Comparison of ENCODE assay signal across 15 cellular contexts in the genomic region with DNA sequence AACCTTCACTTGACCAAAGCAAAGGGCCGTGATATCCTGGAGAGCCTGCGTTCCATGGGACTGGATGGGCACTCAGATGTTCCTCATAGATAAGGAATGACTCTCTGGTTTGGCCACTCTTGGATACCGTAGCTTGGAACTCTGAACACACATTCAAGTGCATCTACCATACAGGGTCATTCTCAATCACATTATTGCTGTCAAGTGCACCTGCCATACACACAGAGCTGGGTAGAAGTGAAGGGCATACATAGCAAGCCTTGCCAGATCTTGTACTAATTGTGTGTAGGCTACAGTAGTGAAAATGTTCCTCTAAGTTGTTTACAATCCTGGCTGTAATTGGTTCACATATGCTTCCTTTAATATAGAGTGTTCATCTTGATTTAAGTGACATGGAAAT.
"Had no signal": no experiment of that assay in that cellular context is flagged by ENCODE, and none has a peak within 500 bp of the region (broad histone marks: within the 10 kb centered on the region; RNA-seq: fewer than 3 reads in every experiment).

No MANE protein-coding gene starts in this region.

- H3K9me3 ChIP-seq: colonic mucosa, esophagus muscularis mucosa, left ventricle myocardium inferior, neutrophil, tibial nerve had no signal

- DNase-seq: activated CD4-positive, alpha-beta T cell treated with anti-CD3 and anti-CD28 coated beads for 4 hours; activated CD8-positive, alpha-beta T cell treated with anti-CD3 and anti-CD28 coated beads for 36 hours; activated effector memory CD4-positive, alpha-beta T cell treated with anti-CD3 and anti-CD28 coated beads, Interleukin-2, amount 50 U/mL, for 16 hours; activated T-cell treated with anti-CD3 and anti-CD28 coated beads, Interleukin-2, amount 50 U/mL, for 48 hours; central memory CD4-positive, alpha-beta T cell; colonic mucosa; hypothalamus; kidney; left ventricle myocardium inferior; natural killer cell; stimulated activated CD4-positive, alpha-beta T cell treated with anti-CD3 and anti-CD28 coated beads, Interleukin-2, amount 100 ng/mL, for 24 hours had no signal

- FAIRE-seq: kidney had no signal

- ATAC-seq: activated CD8-positive, alpha-beta T cell treated with anti-CD3 and anti-CD28 coated beads for 36 hours; natural killer cell; stimulated activated effector memory CD8-positive, alpha-beta T cell treated with anti-CD3 and anti-CD28 coated beads, Interleukin-12 subunit alpha, Interleukin-12 subunit beta, amount 100 ng/mL, for 72 hours had no signal

- H3K4me3 ChIP-seq: colonic mucosa, esophagus muscularis mucosa, left ventricle myocardium inferior, tibial nerve had no signal

- H3K27me3 ChIP-seq: colonic mucosa, esophagus muscularis mucosa, neutrophil, tibial nerve had no signal

- H3K36me3 ChIP-seq: colonic mucosa, esophagus muscularis mucosa, left ventricle myocardium inferior, tibial nerve had no signal

- H3K27ac ChIP-seq: colonic mucosa, esophagus muscularis mucosa, left ventricle myocardium inferior, neutrophil had no signal

- H3K4me1 ChIP-seq: colonic mucosa had no signal
